ENCODE assay signal across 8 cellular contexts in the genomic region with DNA sequence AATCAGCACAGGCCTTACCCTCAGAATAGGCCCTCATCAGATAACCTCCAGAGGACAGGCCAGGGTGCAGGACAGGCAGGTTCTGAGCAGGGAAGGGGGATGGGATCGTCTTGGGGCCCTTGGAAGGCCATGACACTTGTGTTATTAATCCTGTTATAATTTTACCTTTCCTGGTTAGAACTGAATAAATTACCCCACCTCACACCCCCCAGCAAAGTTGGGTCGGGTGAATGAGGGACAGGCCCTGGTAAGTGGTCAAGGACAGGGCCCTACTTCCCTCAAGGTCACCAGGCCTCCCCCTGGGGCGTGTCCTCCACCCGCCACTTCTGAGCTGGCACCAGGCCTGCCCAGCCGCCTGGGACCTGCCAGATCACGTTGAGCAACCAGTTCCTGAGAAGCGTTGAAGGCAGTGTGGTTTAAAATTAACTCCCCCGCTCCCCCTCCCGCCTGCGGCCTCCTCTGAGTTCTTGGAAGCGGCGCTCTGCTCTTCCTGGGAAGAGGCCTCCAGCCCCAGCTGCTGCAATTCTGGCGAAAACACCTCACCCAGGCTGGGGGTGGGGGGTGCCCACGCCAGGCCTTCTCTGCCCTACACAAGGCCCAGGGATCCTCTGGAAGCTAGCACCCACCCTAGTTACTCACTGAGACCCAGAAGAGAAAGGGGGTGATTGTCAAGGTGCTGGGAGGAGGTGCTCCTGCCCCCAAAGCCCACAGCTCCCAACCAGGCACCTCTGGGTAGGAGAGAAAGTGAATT. TPM values are rescaled to one million over a fixed set of nuclear protein-coding genes. Genes with fewer than 3 reads are reported as not detected.
A peak's percentile ranks its signal among the peaks of the same experiment; 100 is the strongest.
DNase-seq lines count a peak whose midpoint lies in the region; ATAC-seq and TF ChIP-seq lines count a peak whose summit lies in the region.

No MANE protein-coding gene starts in this region.

- POLR2A ChIA-PET in activated CD8-positive, alpha-beta T cell treated with anti-CD3 and anti-CD28 coated beads for 36 hours (lab: Charles Lee) = interaction anchor here (0.6 to 25.8 kb wide), 8 partner anchors 3 to 775 kb away, joined by 3 to 2276 read pairs (median 7); a partner anchor contains a TSS

- H3K4me1 Mint-ChIP-seq in activated CD8-positive, alpha-beta T cell treated with anti-CD3 and anti-CD28 coated beads for 36 hours (ENCODE audit: low read depth) = peaks cover 78% of the 10 kb centered on the region

- DNase-seq in DMS153 (lab: John Stamatoyannopoulos, UW) (peak; percentile 83), NCI-H460 (ENCODE audit: extremely low read depth, low read depth) (peak; percentile 57), dorsolateral prefrontal cortex (peak; percentile 50 to 91 (median 85)), midbrain (lab: John Stamatoyannopoulos, UW) (peak; percentile 72)
- peak; percentile 98 for DNase-seq in activated CD8-positive, alpha-beta T cell treated with anti-CD3 and anti-CD28 coated beads for 36 hours
- DNase-seq in stimulated activated CD8-positive, alpha-beta memory T cell treated with anti-CD3 and anti-CD28 coated beads, Interleukin-2, amount 100 ng/mL, for 48 hours (ENCODE audit: low read depth in 2 of 2) = peak; percentile 84 to 91

- peak overlapping the region; percentile 100 for H3K27ac Mint-ChIP-seq in activated CD8-positive, alpha-beta T cell treated with anti-CD3 and anti-CD28 coated beads for 36 hours

- intact Hi-C loops in activated CD8-positive, alpha-beta T cell treated with anti-CD3 and anti-CD28 coated beads for 36 hours (cut with micrococcal nuclease) = loop anchor here (1.0 kb wide), 2 partner anchors 11 to 29 kb away; no protein-coding TSS in a partner anchor
- intact Hi-C loops in dorsolateral prefrontal cortex (cut with DNase I) = no loop called here

- CTCF ChIA-PET in activated CD8-positive, alpha-beta T cell treated with anti-CD3 and anti-CD28 coated beads for 36 hours (lab: Charles Lee) = interaction anchor here (0.6 to 25.1 kb wide), 6 partner anchors 10 to 72 kb away, joined by 3 to 769 read pairs (median 62); a partner anchor contains a TSS

- peak overlapping the region in 58 of 59 donors; percentile 58 to 97 (median 90) for H3K27ac ChIP-seq in dorsolateral prefrontal cortex

- peak; percentile 71 for ATAC-seq in HG02763 (IDR thresholded peaks at IDR 0.05; ENCODE audit: unreplicated experiment)
- ATAC-seq in activated CD8-positive, alpha-beta T cell treated with anti-CD3 and anti-CD28 coated beads for 36 hours = peak; percentile 59
- no peak for ATAC-seq in HG03095 (IDR thresholded peaks at IDR 0.05; ENCODE audit: unreplicated experiment)

- H3K27me3 ChIP-seq in dorsolateral prefrontal cortex = no peaks in the 10 kb centered on the region

- H3K36me3 Mint-ChIP-seq in activated CD8-positive, alpha-beta T cell treated with anti-CD3 and anti-CD28 coated beads for 36 hours (ENCODE audit: low read depth) = peaks cover 65% of the 10 kb centered on the region

- peak overlapping the region; percentile 94 for H3K4me3 Mint-ChIP-seq in activated CD8-positive, alpha-beta T cell treated with anti-CD3 and anti-CD28 coated beads for 36 hours

- no peak for TF ChIP-seq CTCF in activated CD8-positive, alpha-beta T cell treated with anti-CD3 and anti-CD28 coated beads for 36 hours (IDR thresholded peaks at IDR 0.05)
- TF ChIP-seq CTCF in dorsolateral prefrontal cortex (IDR thresholded peaks at IDR 0.05 in 54 of 56, conservative IDR thresholded peaks at IDR 0.05 in 2 of 56; ENCODE audit: low read depth in 1 of 56, partially characterized antibody in 56 of 56) = peak in 4 of 56 donors; percentile 4 to 22 (median 19)

- no peaks in the 10 kb centered on the region for H3K27me3 Mint-ChIP-seq in activated CD8-positive, alpha-beta T cell treated with anti-CD3 and anti-CD28 coated beads for 36 hours

- peak overlapping the region in 8 of 59 donors; percentile 3 to 35 (median 16) for H3K4me3 ChIP-seq in dorsolateral prefrontal cortex

- no peaks in the 10 kb centered on the region for H3K9me3 Mint-ChIP-seq in activated CD8-positive, alpha-beta T cell treated with anti-CD3 and anti-CD28 coated beads for 36 hours

RNA-seq across cellular contexts. Expression of a gene that starts 10.6 kb away (rescaled TPM):
- 0.20 and 0.40 TPM in 2 replicates for total RNA-seq in NCI-H460 (2014; rRNA removed; shearing (Covaris generic))
- 0.18 and 1.8 TPM in 2 replicates for polyA plus RNA-seq in NCI-H460 (2014; cell fraction: nucleus; rRNA removed)
- 100 to 1,000 TPM; 307 to 308 TPM for total RNA-seq in activated CD8-positive, alpha-beta T cell treated with anti-CD3 and anti-CD28 coated beads for 36 hours
- total RNA-seq in dorsolateral prefrontal cortex = 1 to 10 TPM in 67 of 120 experiments, under 1 TPM in 53; 0.15 to 7.8 (median 1.1) TPM

RNA-seq across cellular contexts. Expression of a gene that starts 15.9 kb away (rescaled TPM):
- 31.6 and 39.4 TPM in 2 replicates for total RNA-seq in NCI-H460 (2014; rRNA removed; shearing (Covaris generic))
- polyA plus RNA-seq in NCI-H460 (2014; cell fraction: nucleus; rRNA removed) = 27.8 and 39.7 TPM in 2 replicates
- total RNA-seq in activated CD8-positive, alpha-beta T cell treated with anti-CD3 and anti-CD28 coated beads for 36 hours = 100 to 1,000 TPM; 204 to 205 TPM
- 10 to 100 TPM in 107 of 120 experiments, 1 to 10 TPM in 13; 6.3 to 30.7 (median 13.1) TPM for total RNA-seq in dorsolateral prefrontal cortex

RNA-seq across cellular contexts. Expression of a gene that starts 31.7 kb away (rescaled TPM):
- 7.0 and 12.0 TPM in 2 replicates for total RNA-seq in NCI-H460 (2014; rRNA removed; shearing (Covaris generic))
- polyA plus RNA-seq in NCI-H460 (2014; cell fraction: nucleus; rRNA removed) = 25.5 and 33.0 TPM in 2 replicates
- total RNA-seq in activated CD8-positive, alpha-beta T cell treated with anti-CD3 and anti-CD28 coated beads for 36 hours = 100 to 1,000 TPM in 1 of 2 experiments, 10 to 100 TPM in 1; 97.1 to 101 TPM
- 10 to 100 TPM in 115 of 120 experiments, 1 to 10 TPM in 5; 8.6 to 22.8 (median 14.2) TPM for total RNA-seq in dorsolateral prefrontal cortex

RNA-seq across cellular contexts. Expression of a gene that starts 33.5 kb away (rescaled TPM):
- 3.2 and 3.5 TPM in 2 replicates for total RNA-seq in NCI-H460 (2014; rRNA removed; shearing (Covaris generic))
- 4.9 and 6.4 TPM in 2 replicates for polyA plus RNA-seq in NCI-H460 (2014; cell fraction: nucleus; rRNA removed)
- total RNA-seq in activated CD8-positive, alpha-beta T cell treated with anti-CD3 and anti-CD28 coated beads for 36 hours = 10 to 100 TPM; 37.9 to 41.3 TPM
- total RNA-seq in dorsolateral prefrontal cortex = 10 to 100 TPM; 22.0 to 50.0 (median 37.9) TPM

Comparison
In these comparisons a context has a peak if more than half of its experiments do, and no peak if none do; other contexts are left out.
1. RNA of a gene that starts 10.6 kb away (total RNA-seq): 307 to 308 TPM in activated CD8-positive, alpha-beta T cell treated with anti-CD3 and anti-CD28 coated beads for 36 hours; 0.15 to 7.8 TPM in dorsolateral prefrontal cortex and 0.20 to 0.40 TPM in NCI-H460; every median in the first group is over 10 times any median in the second.
2. Peak in every context shown above with its lines, with median percentiles within 50 percentile points of each other: DNase-seq.